8 cellular contexts compared by ENCODE assay signal in genomic region chr6:36769676-36770499, GRCh38.
DNase-seq lines count a peak whose midpoint lies in the region; ATAC-seq and TF ChIP-seq lines count a peak whose summit lies in the region.

No MANE protein-coding gene starts in this region.

- no peak overlapping the region for H3K27ac ChIP-seq in mesendoderm (ENCODE audit: low read depth, low read length)

- H3K79me2 ChIP-seq in mesendoderm (ENCODE audit: control insufficient read depth, insufficient read depth, low read length): no peaks in the 10 kb centered on the region

- no peaks in the 10 kb centered on the region for H3K9me3 ChIP-seq in Caco-2

- no peak overlapping the region for H2BK120ac ChIP-seq in mesendoderm (ENCODE audit: low read depth, low read length)

- H3K4me2 ChIP-seq in mesendoderm (ENCODE audit: low read length): no peak overlapping the region

- no peaks in the 10 kb centered on the region for H3K36me3 Mint-ChIP-seq in activated naive CD8-positive, alpha-beta T cell treated with anti-CD3 and anti-CD28 coated beads, Interleukin-2, amount 10 ng/mL, durations not matched to agents 7 days and 5 days
- H3K36me3 Mint-ChIP-seq in type B pancreatic cell (no peaks in the 10 kb centered on the region), Caco-2 (ENCODE audit: insufficient read depth, unreplicated experiment) (no peaks in the 10 kb centered on the region)

- peak overlapping the region; percentile 79 for H3K27ac Mint-ChIP-seq in activated naive CD8-positive, alpha-beta T cell treated with anti-CD3 and anti-CD28 coated beads, Interleukin-2, amount 10 ng/mL, durations not matched to agents 7 days and 5 days
- H3K27ac Mint-ChIP-seq in type B pancreatic cell (no peak overlapping the region), Caco-2 (ENCODE audit: unreplicated experiment) (no peak overlapping the region)

- no peak overlapping the region for H3K23ac ChIP-seq in mesendoderm (ENCODE audit: low read length)

- no peak overlapping the region for H3K4ac ChIP-seq in mesendoderm (ENCODE audit: low read depth, low read length)

- no peak overlapping the region for H4K5ac ChIP-seq in mesendoderm (ENCODE audit: low read length)

- H3K56ac ChIP-seq in mesendoderm (ENCODE audit: low read length): peak overlapping the region; percentile 51

- H3K4me1 Mint-ChIP-seq in activated naive CD8-positive, alpha-beta T cell treated with anti-CD3 and anti-CD28 coated beads, Interleukin-2, amount 10 ng/mL, durations not matched to agents 7 days and 5 days: peaks cover 47% of the 10 kb centered on the region
- peaks cover 22% of the 10 kb centered on the region for H3K4me1 Mint-ChIP-seq in type B pancreatic cell (ENCODE audit: unreplicated experiment)
- no peaks in the 10 kb centered on the region for H3K4me1 Mint-ChIP-seq in Caco-2 (ENCODE audit: low read depth, unreplicated experiment)

- H3K9ac ChIP-seq in mesendoderm (ENCODE audit: low read length): no peak overlapping the region

- TF ChIP-seq CTCF in type B pancreatic cell (conservative IDR thresholded peaks at IDR 0.05) (no peak), Caco-2 (IDR thresholded peaks at IDR 0.05; ENCODE audit: insufficient read depth in 1 of 2, low read depth in 1 of 2, low read length in 1 of 2, severe bottlenecking in 1 of 2, unreplicated experiment in 1 of 2) (no peak)

- no TSS peak for BruUV-seq in Caco-2 (replicated peaks; lab: Mats Ljungman, UMichigan)

- peak; percentile 50 for ATAC-seq in activated naive CD8-positive, alpha-beta T cell treated with anti-CD3 and anti-CD28 coated beads, Interleukin-2, amount 10 ng/mL, durations not matched to agents 7 days and 5 days (ENCODE audit: low read depth)
- no peak for ATAC-seq in GM19328 (IDR thresholded peaks at IDR 0.05; ENCODE audit: unreplicated experiment)

- H3K9me3 Mint-ChIP-seq in activated naive CD8-positive, alpha-beta T cell treated with anti-CD3 and anti-CD28 coated beads, Interleukin-2, amount 10 ng/mL, durations not matched to agents 7 days and 5 days: no peaks in the 10 kb centered on the region
- H3K9me3 Mint-ChIP-seq in type B pancreatic cell (no peaks in the 10 kb centered on the region), Caco-2 (ENCODE audit: unreplicated experiment) (no peaks in the 10 kb centered on the region)

- no peaks in the 10 kb centered on the region for H3K79me1 ChIP-seq in mesendoderm (ENCODE audit: low read length)

- H2AK5ac ChIP-seq in mesendoderm (ENCODE audit: low read length): no peak overlapping the region

- H4K8ac ChIP-seq in mesendoderm (ENCODE audit: low read depth, low read length): no peak overlapping the region

- POLR2A ChIA-PET in activated naive CD8-positive, alpha-beta T cell treated with anti-CD3 and anti-CD28 coated beads, Interleukin-2, amount 10 ng/mL, durations not matched to agents 7 days and 5 days (lab: Charles Lee): interaction anchor here (0.6 to 2.7 kb wide), 10 partner anchors 9 to 487 kb away, joined by 3 to 10 read pairs (median 3); partner anchors contain the start of genes MTCH1 and PPIL1
- POLR2A ChIA-PET in Caco-2 (lab: Charles Lee): no interaction called here

- H3K27me3 ChIP-seq in mesendoderm (ENCODE audit: insufficient read depth, low read length, poor library complexity) (no peaks in the 10 kb centered on the region), Caco-2 (replicated peaks; ENCODE audit: control insufficient read depth, insufficient read depth, low read length) (no peaks in the 10 kb centered on the region)

- no peak overlapping the region for H2BK15ac ChIP-seq in mesendoderm (replicated peaks; ENCODE audit: low read depth)

- CTCF ChIA-PET in Caco-2 (lab: Charles Lee): no interaction called here

- WGBS in mesendoderm (ENCODE audit: extremely low coverage, insufficient coverage, low lambda C conversion rate): no CpG with 5 or more reads among the region's 18 CpGs

- peak overlapping the region; percentile 65 for H3K4me3 Mint-ChIP-seq in activated naive CD8-positive, alpha-beta T cell treated with anti-CD3 and anti-CD28 coated beads, Interleukin-2, amount 10 ng/mL, durations not matched to agents 7 days and 5 days
- H3K4me3 Mint-ChIP-seq in type B pancreatic cell: no peak overlapping the region
- H3K4me3 Mint-ChIP-seq in Caco-2 (ENCODE audit: unreplicated experiment): no peak overlapping the region

- DNase-seq in EH (ENCODE audit: low read depth): peak; percentile 85
- peak; percentile 29 for DNase-seq in NCI-H82 treated with DMSO at 0.1 percent for 48 hours (lab: John Stamatoyannopoulos, UW; ENCODE audit: unreplicated experiment)
- DNase-seq in activated naive CD8-positive, alpha-beta T cell treated with anti-CD3 and anti-CD28 coated beads, Interleukin-2, amount 10 ng/mL, durations not matched to agents 7 days and 5 days: peak; percentile 57
- DNase-seq in mesendoderm: peak; percentile 31
- no peak for DNase-seq in type B pancreatic cell (ENCODE audit: extremely low spot score, unreplicated experiment)
- DNase-seq in Caco-2: no peak
- DNase-seq in NK-92 (lab: John Stamatoyannopoulos, UW; ENCODE audit: unreplicated experiment): no peak

- H3K4me1 ChIP-seq in mesendoderm (ENCODE audit: control insufficient read depth, low read depth, low read length) (peaks cover 8% of the 10 kb centered on the region), Caco-2 (no peaks in the 10 kb centered on the region)

- intact Hi-C loops in Caco-2 (cut with micrococcal nuclease; ENCODE audit: unreplicated experiment): no loop called here

- no peak overlapping the region for H2BK5ac ChIP-seq in mesendoderm (ENCODE audit: low read length)

- H3K4me3 ChIP-seq in mesendoderm (ENCODE audit: low read length): no peak overlapping the region
- no peak overlapping the region for H3K4me3 ChIP-seq in Caco-2 (ENCODE audit: low read depth, low read length)

- H3K27me3 Mint-ChIP-seq in activated naive CD8-positive, alpha-beta T cell treated with anti-CD3 and anti-CD28 coated beads, Interleukin-2, amount 10 ng/mL, durations not matched to agents 7 days and 5 days: peaks cover 3% of the 10 kb centered on the region
- peaks cover 11% of the 10 kb centered on the region for H3K27me3 Mint-ChIP-seq in type B pancreatic cell
- H3K27me3 Mint-ChIP-seq in Caco-2 (ENCODE audit: insufficient read depth, unreplicated experiment): no peaks in the 10 kb centered on the region

- H3K36me3 ChIP-seq in mesendoderm (ENCODE audit: control insufficient read depth, insufficient read depth, low read length) (no peaks in the 10 kb centered on the region), Caco-2 (ENCODE audit: control insufficient read depth, insufficient read depth, low read length) (no peaks in the 10 kb centered on the region)

- no peak overlapping the region for H3K18ac ChIP-seq in mesendoderm (ENCODE audit: low read length)

Comparison
In these comparisons a context has a peak if more than half of its experiments do, and no peak if none do; other contexts are left out.
1. DNase-seq: peak in EH (single experiment), NCI-H82 treated with DMSO at 0.1 percent for 48 hours (single experiment), activated naive CD8-positive, alpha-beta T cell treated with anti-CD3 and anti-CD28 coated beads, Interleukin-2, amount 10 ng/mL, durations not matched to agents 7 days and 5 days (single experiment) and mesendoderm (single experiment); none in type B pancreatic cell (single experiment), Caco-2 (0 of 2) and NK-92 (single experiment).